In the genomic region with DNA sequence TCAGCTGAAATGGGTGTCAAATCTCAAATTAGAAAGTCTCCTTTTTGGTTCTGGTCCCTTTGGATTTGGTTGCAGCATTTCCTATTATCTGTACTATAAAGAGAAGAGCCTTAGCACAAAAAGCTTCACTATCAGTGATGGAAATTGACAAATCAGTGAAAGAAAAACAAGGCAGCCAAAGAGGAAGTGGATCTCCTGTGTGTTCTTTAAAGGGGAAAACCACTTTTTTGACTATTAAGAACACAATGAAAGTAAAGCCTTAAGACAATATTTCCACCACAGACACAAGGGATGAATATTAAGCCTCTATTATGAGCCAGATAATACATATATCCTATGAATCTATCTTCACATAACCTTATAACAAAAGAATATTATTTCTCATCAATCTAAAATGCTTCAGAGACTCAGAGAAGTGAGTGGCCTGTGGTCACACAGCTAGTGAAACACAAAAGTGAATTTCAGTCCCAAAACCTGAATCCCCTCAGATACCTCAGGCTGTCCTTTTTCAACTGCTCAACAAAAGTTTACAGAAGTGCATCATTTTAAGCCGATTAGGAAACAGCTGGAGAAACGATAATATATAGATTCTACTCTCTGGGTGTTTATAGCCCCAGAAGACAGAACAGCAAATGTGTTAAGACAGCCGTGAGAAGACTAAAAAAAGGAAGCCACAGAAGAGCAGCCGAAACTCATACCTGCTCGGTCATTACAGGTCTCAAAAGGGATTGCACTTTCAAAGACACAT, we compare ENCODE assay signal across 1 cellular context.
TF ChIP-seq lines count a peak whose summit lies in the region.

No MANE protein-coding gene starts in this region.

TF ChIP-seq in GM12878, 131 proteins besides CTCF, POLR2A, EP300 and RAD21 (continued from another document and continues in another):
- TF ChIP-seq, protein P1, sequence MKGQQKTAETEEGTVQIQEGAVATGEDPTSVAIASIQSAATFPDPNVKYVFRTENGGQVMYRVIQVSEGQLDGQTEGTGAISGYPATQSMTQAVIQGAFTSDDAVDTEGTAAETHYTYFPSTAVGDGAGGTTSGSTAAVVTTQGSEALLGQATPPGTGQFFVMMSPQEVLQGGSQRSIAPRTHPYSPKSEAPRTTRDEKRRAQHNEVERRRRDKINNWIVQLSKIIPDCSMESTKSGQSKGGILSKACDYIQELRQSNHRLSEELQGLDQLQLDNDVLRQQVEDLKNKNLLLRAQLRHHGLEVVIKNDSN (IDR thresholded peaks at IDR 0.05; ENCODE audit: borderline replicate concordance, extremely low read length, insufficient read depth, low read depth, low read length), result no peak
- TF ChIP-seq ATF7 (IDR thresholded peaks at IDR 0.05; ENCODE audit: low read depth) (no peak), TBL1XR1 (IDR thresholded peaks at IDR 0.05; ENCODE audit: low read depth, low read length) (0 out of 2 replicates have a peak, but pooled peaks have one; percentile 40), NR2F1 (conservative IDR thresholded peaks at IDR 0.05) (no peak), GABPA (IDR thresholded peaks at IDR 0.05; ENCODE audit: low read depth) (peak; percentile 13; the same call in 1 of the 2 replicates), IRF5 (IDR thresholded peaks at IDR 0.05; ENCODE audit: borderline replicate concordance) (no peak), SPI1 (IDR thresholded peaks at IDR 0.05; ENCODE audit: borderline replicate concordance, insufficient read depth, low read depth, low read length) (peak; percentile 96), POU2F2 (IDR thresholded peaks at IDR 0.05; ENCODE audit: borderline replicate concordance, low read depth, low read length) (no peak), PML (IDR thresholded peaks at IDR 0.05; ENCODE audit: low read length) (no peak), TARDBP (IDR thresholded peaks at IDR 0.05; ENCODE audit: borderline replicate concordance) (no peak), CHD2 (IDR thresholded peaks at IDR 0.05; ENCODE audit: borderline replicate concordance, low read depth, low read length) (0 out of 2 replicates have a peak, but pooled peaks have one; percentile 17), IKZF2 (IDR thresholded peaks at IDR 0.05) (peak in 1 of 2 experiments; percentile 45; a peak in 1 of 4 replicates), CBFB (IDR thresholded peaks at IDR 0.05; ENCODE audit: low read depth) (0 out of 2 replicates have a peak, but pooled peaks have one; percentile 57), RCOR1 (conservative IDR thresholded peaks at IDR 0.05; ENCODE audit: low read depth, low read length) (0 out of 2 replicates have a peak, but pooled peaks have one; percentile 40), YY1 (IDR thresholded peaks at IDR 0.05; ENCODE audit: low read depth, low read length) (no peak), SUZ12 (IDR thresholded peaks at IDR 0.05; ENCODE audit: unreplicated experiment) (no peak), SMAD1 (IDR thresholded peaks at IDR 0.05; ENCODE audit: low read depth, partially characterized antibody) (no peak), MYC (IDR thresholded peaks at IDR 0.05; ENCODE audit: insufficient read depth, insufficient read length, insufficient replicate concordance, low read length, severe bottlenecking) (no peak), RAD51 (IDR thresholded peaks at IDR 0.05) (no peak), NR2C1 (IDR thresholded peaks at IDR 0.05) (no peak), CEBPZ (IDR thresholded peaks at IDR 0.05; ENCODE audit: low read depth, low read length) (no peak), SKIL (IDR thresholded peaks at IDR 0.05; ENCODE audit: low read depth, poor library complexity, severe bottlenecking) (peak; percentile 29), ZNF274 (IDR thresholded peaks at IDR 0.05; ENCODE audit: insufficient read depth, insufficient read length) (no peak), EGR1 (IDR thresholded peaks at IDR 0.05; ENCODE audit: borderline replicate concordance in 1 of 2, low read depth in 2 of 2, low read length in 2 of 2) (no peak), ASH2L (IDR thresholded peaks at IDR 0.05; ENCODE audit: borderline replicate concordance, low read depth) (no peak), BHLHE40 (IDR thresholded peaks at IDR 0.05; ENCODE audit: borderline replicate concordance in 1 of 2, low read depth in 2 of 2, low read length in 1 of 2) (no peak), E2F4 (IDR thresholded peaks at IDR 0.05; ENCODE audit: low read depth, low read length) (no peak), ZZZ3 (IDR thresholded peaks at IDR 0.05; ENCODE audit: control insufficient read depth, insufficient read length, low read depth) (no peak), CREM (IDR thresholded peaks at IDR 0.05; ENCODE audit: low read depth) (0 out of 2 replicates have a peak, but pooled peaks have one; percentile 15), CBX3 (IDR thresholded peaks at IDR 0.05; ENCODE audit: borderline replicate concordance, low read depth) (no peak), STAT1 (conservative IDR thresholded peaks at IDR 0.05) (no peak), E2F8 (IDR thresholded peaks at IDR 0.05; ENCODE audit: low read depth, partially characterized antibody) (no peak)
- TF ChIP-seq, protein P2, sequence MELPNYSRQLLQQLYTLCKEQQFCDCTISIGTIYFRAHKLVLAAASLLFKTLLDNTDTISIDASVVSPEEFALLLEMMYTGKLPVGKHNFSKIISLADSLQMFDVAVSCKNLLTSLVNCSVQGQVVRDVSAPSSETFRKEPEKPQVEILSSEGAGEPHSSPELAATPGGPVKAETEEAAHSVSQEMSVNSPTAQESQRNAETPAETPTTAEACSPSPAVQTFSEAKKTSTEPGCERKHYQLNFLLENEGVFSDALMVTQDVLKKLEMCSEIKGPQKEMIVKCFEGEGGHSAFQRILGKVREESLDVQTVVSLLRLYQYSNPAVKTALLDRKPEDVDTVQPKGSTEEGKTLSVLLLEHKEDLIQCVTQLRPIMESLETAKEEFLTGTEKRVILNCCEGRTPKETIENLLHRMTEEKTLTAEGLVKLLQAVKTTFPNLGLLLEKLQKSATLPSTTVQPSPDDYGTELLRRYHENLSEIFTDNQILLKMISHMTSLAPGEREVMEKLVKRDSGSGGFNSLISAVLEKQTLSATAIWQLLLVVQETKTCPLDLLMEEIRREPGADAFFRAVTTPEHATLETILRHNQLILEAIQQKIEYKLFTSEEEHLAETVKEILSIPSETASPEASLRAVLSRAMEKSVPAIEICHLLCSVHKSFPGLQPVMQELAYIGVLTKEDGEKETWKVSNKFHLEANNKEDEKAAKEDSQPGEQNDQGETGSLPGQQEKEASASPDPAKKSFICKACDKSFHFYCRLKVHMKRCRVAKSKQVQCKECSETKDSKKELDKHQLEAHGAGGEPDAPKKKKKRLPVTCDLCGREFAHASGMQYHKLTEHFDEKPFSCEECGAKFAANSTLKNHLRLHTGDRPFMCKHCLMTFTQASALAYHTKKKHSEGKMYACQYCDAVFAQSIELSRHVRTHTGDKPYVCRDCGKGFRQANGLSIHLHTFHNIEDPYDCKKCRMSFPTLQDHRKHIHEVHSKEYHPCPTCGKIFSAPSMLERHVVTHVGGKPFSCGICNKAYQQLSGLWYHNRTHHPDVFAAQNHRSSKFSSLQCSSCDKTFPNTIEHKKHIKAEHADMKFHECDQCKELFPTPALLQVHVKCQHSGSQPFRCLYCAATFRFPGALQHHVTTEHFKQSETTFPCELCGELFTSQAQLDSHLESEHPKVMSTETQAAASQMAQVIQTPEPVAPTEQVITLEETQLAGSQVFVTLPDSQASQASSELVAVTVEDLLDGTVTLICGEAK (IDR thresholded peaks at IDR 0.05; ENCODE audit: borderline replicate concordance), result no peak
- TF ChIP-seq, protein P3, sequence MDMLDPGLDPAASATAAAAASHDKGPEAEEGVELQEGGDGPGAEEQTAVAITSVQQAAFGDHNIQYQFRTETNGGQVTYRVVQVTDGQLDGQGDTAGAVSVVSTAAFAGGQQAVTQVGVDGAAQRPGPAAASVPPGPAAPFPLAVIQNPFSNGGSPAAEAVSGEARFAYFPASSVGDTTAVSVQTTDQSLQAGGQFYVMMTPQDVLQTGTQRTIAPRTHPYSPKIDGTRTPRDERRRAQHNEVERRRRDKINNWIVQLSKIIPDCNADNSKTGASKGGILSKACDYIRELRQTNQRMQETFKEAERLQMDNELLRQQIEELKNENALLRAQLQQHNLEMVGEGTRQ (IDR thresholded peaks at IDR 0.05; ENCODE audit: borderline replicate concordance, low read depth, low read length), result no peak
- TF ChIP-seq, protein P4, sequence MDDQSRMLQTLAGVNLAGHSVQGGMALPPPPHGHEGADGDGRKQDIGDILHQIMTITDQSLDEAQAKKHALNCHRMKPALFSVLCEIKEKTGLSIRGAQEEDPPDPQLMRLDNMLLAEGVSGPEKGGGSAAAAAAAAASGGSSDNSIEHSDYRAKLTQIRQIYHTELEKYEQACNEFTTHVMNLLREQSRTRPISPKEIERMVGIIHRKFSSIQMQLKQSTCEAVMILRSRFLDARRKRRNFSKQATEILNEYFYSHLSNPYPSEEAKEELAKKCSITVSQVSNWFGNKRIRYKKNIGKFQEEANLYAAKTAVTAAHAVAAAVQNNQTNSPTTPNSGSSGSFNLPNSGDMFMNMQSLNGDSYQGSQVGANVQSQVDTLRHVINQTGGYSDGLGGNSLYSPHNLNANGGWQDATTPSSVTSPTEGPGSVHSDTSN (IDR thresholded peaks at IDR 0.05; ENCODE audit: insufficient replicate concordance, low read depth, low read length), result no peak
